ENCODE assay signal across 1 cellular context in genomic region chr5:6597557-6597956, GRCh38.
TF ChIP-seq lines count a peak whose summit lies in the region.

No MANE protein-coding gene starts in this region.

TF ChIP-seq in GM12878, 131 proteins besides CTCF, POLR2A, EP300 and RAD21 (continued from another document):
- no peak for TF ChIP-seq EGR1 (IDR thresholded peaks at IDR 0.05; ENCODE audit: borderline replicate concordance in 1 of 2, low read depth in 2 of 2, low read length in 2 of 2)
- no peak for TF ChIP-seq NR2C1 (IDR thresholded peaks at IDR 0.05)
- no peak for TF ChIP-seq SIX5 (IDR thresholded peaks at IDR 0.05; ENCODE audit: low read depth, low read length, severe bottlenecking)
- TF ChIP-seq MLLT1 (IDR thresholded peaks at IDR 0.05): no peak
- TF ChIP-seq LARP7 (IDR thresholded peaks at IDR 0.05): no peak
- TF ChIP-seq NBN (IDR thresholded peaks at IDR 0.05): no peak
- no peak for TF ChIP-seq STAT3 (IDR thresholded peaks at IDR 0.05; ENCODE audit: low read depth, low read length)
- no peak for TF ChIP-seq NR2C2 (IDR thresholded peaks at IDR 0.05; ENCODE audit: borderline replicate concordance, control insufficient read depth, insufficient read length, low read depth)
- no peak for TF ChIP-seq SMARCA5 (IDR thresholded peaks at IDR 0.05)
- TF ChIP-seq SREBF2 (IDR thresholded peaks at IDR 0.05; ENCODE audit: low read length): no peak
- TF ChIP-seq NFYA (IDR thresholded peaks at IDR 0.05; ENCODE audit: borderline replicate concordance, low read depth, low read length): no peak
- TF ChIP-seq IKZF1 (conservative IDR thresholded peaks at IDR 0.05): no peak
- TF ChIP-seq NKRF (conservative IDR thresholded peaks at IDR 0.05): no peak
TF ChIP-seq in GM12878: peak in this region for 0.
